ENCODE assay signal across 1 cellular context in the genomic region with DNA sequence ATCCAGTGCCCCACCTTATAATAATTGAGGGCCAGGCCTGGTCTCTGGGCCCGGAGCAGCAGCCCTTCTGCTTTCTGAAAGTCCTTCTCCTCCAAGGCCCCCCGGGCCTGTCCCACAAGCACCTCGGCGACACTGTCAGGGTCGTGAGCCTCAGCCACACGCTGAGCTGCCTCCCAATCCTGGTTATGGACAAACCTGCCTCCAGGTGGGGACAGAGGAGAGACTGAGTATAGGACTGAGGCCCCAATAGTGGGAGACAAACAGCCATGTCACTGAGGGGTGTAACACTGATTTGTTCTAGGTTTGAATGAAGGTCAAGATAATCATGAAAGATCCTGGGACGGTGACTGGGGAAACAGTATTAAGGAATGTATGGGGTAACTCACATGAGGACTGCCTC.
TF ChIP-seq lines count a peak whose summit lies in the region.

No MANE protein-coding gene starts in this region.

TF ChIP-seq in HepG2, 621 proteins besides CTCF, POLR2A, EP300 and RAD21:
- TF ChIP-seq STAG1 (CRISPR knock-in tag; IDR thresholded peaks at IDR 0.05) = peak; percentile 53
- 0 out of 2 replicates have a peak, but pooled peaks have one; percentile 23 for TF ChIP-seq ZNF576 (CRISPR knock-in tag; IDR thresholded peaks at IDR 0.05)
- no peak for TF ChIP-seq PHF20 (CRISPR knock-in tag; IDR thresholded peaks at IDR 0.05)
- TF ChIP-seq, protein P1, sequence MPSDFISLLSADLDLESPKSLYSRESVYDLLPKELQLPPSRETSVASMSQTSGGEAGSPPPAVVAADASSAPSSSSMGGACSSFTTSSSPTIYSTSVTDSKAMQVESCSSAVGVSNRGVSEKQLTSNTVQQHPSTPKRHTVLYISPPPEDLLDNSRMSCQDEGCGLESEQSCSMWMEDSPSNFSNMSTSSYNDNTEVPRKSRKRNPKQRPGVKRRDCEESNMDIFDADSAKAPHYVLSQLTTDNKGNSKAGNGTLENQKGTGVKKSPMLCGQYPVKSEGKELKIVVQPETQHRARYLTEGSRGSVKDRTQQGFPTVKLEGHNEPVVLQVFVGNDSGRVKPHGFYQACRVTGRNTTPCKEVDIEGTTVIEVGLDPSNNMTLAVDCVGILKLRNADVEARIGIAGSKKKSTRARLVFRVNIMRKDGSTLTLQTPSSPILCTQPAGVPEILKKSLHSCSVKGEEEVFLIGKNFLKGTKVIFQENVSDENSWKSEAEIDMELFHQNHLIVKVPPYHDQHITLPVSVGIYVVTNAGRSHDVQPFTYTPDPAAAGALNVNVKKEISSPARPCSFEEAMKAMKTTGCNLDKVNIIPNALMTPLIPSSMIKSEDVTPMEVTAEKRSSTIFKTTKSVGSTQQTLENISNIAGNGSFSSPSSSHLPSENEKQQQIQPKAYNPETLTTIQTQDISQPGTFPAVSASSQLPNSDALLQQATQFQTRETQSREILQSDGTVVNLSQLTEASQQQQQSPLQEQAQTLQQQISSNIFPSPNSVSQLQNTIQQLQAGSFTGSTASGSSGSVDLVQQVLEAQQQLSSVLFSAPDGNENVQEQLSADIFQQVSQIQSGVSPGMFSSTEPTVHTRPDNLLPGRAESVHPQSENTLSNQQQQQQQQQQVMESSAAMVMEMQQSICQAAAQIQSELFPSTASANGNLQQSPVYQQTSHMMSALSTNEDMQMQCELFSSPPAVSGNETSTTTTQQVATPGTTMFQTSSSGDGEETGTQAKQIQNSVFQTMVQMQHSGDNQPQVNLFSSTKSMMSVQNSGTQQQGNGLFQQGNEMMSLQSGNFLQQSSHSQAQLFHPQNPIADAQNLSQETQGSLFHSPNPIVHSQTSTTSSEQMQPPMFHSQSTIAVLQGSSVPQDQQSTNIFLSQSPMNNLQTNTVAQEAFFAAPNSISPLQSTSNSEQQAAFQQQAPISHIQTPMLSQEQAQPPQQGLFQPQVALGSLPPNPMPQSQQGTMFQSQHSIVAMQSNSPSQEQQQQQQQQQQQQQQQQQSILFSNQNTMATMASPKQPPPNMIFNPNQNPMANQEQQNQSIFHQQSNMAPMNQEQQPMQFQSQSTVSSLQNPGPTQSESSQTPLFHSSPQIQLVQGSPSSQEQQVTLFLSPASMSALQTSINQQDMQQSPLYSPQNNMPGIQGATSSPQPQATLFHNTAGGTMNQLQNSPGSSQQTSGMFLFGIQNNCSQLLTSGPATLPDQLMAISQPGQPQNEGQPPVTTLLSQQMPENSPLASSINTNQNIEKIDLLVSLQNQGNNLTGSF (CRISPR knock-in tag; IDR thresholded peaks at IDR 0.05) = no peak
- TF ChIP-seq, protein P2, sequence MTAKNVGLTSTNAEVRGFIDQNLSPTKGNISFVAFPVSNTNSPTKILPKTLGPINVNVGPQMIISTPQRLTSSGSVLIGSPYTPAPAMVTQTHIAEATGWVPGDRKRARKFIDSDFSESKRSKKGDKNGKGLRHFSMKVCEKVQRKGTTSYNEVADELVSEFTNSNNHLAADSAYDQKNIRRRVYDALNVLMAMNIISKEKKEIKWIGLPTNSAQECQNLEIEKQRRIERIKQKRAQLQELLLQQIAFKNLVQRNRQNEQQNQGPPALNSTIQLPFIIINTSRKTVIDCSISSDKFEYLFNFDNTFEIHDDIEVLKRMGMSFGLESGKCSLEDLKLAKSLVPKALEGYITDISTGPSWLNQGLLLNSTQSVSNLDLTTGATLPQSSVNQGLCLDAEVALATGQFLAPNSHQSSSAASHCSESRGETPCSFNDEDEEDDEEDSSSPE (CRISPR knock-in tag; IDR thresholded peaks at IDR 0.05) = no peak
- no peak for TF ChIP-seq REL (CRISPR knock-in tag; conservative IDR thresholded peaks at IDR 0.05)
- TF ChIP-seq KDM5A (IDR thresholded peaks at IDR 0.05; ENCODE audit: borderline replicate concordance, low read length) = no peak
- TF ChIP-seq, protein P3, sequence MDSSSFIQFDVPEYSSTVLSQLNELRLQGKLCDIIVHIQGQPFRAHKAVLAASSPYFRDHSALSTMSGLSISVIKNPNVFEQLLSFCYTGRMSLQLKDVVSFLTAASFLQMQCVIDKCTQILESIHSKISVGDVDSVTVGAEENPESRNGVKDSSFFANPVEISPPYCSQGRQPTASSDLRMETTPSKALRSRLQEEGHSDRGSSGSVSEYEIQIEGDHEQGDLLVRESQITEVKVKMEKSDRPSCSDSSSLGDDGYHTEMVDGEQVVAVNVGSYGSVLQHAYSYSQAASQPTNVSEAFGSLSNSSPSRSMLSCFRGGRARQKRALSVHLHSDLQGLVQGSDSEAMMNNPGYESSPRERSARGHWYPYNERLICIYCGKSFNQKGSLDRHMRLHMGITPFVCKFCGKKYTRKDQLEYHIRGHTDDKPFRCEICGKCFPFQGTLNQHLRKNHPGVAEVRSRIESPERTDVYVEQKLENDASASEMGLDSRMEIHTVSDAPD (CRISPR knock-in tag; IDR thresholded peaks at IDR 0.05) = no peak
- no peak for TF ChIP-seq ZNF605 (CRISPR knock-in tag; IDR thresholded peaks at IDR 0.05)
- no peak for TF ChIP-seq ZMYM2 (CRISPR knock-in tag; IDR thresholded peaks at IDR 0.05)
TF ChIP-seq in HepG2: peak in this region for 2.
